13 cellular contexts compared by ENCODE assay signal in the genomic region with DNA sequence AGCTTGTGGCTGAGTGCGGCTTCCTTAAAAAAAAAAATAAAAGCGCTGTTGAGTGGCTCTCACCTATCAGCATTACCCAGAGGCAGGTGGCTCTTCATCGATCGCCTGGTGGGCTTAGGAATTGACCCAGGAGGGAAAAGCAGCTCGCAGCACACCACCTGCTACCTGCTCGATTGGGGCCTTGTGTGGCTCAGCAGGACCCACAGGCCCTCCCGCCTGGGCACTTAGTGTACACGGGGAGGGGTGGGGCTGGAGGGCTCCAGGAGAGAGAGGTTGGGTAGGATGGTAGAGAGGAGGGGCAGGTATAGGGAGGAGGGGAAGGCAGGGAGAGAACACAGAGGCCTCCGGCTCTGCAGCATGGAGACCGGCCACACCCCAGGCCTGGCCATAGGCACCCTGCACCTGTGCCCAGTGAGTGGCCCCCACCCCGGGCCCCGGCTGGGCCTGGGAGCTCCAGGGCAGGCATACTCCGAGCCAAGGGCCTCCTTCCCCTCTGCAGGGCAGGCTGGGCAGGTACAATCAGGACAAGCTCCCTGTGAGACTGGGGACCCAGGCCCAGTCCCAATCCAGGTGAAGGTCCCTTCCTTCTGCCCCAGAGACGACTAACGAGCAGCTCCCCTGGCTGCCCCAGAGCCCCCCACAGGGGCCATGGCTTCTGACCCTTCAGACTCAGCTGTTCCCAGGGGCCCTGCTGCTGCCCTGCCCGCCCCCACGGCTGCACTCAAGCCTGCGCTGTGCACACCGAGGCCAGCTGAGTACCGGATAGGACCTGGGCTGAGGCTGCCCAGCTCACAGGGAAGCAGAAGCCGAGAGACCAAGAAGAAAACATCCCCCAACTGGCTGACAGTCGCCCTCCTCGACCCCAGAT.
DNase-seq lines count a peak whose midpoint lies in the region; ATAC-seq, FAIRE-seq and TF ChIP-seq lines count a peak whose summit lies in the region.
"Had no signal": no experiment of that assay in that cellular context is flagged by ENCODE, and none has a peak within 500 bp of the region (broad histone marks: within the 10 kb centered on the region; RNA-seq: fewer than 3 reads in every experiment).

No MANE protein-coding gene starts in this region.

- no peak for TF ChIP-seq CTCF in transverse colon (IDR thresholded peaks at IDR 0.05)

- in situ Hi-C loops in transverse colon (cut with MboI; ENCODE audit: low pct_ligation_motif_present in 1 of 4, low pct_unique_long_range_greater_than_20kb in 1 of 4, low sequenced_read_pairs in 3 of 4) = no loop called here

- 40 to 52% methylated on average over 1 to 20 of the region's 23 CpGs for WGBS in transverse colon (ENCODE audit: low coverage in 1 of 2), 2 donors

- peak overlapping the region; percentile 47 for H3K4me3 Mint-ChIP-seq in activated naive CD4-positive, alpha-beta T cell treated with anti-CD3 and anti-CD28 coated beads, Interleukin-2, amount 50 U/mL, for 24 hours
- H3K4me3 Mint-ChIP-seq: activated naive CD4-positive, alpha-beta T cell treated with anti-CD3 and anti-CD28 coated beads, Interleukin-2, amount 10 ng/mL, durations not matched to agents 7 days and 5 days had no signal

- ATAC-seq in left colon (peak; percentile 75), HG03460 (IDR thresholded peaks at IDR 0.05; ENCODE audit: unreplicated experiment) (no peak), HG02642 (IDR thresholded peaks at IDR 0.05; ENCODE audit: poor library complexity, unreplicated experiment) (no peak)

- TF ChIP-seq POLR2A in transverse colon (IDR thresholded peaks at IDR 0.05) = no peak

- no peak for DNase-seq in activated naive CD4-positive, alpha-beta T cell treated with anti-CD3 and anti-CD28 coated beads, Interleukin-2, amount 50 U/mL, for 16 hours
- peak; percentile 98 for DNase-seq in NCI-H345 (lab: John Stamatoyannopoulos, UW)
- DNase-seq in left colon = peak; percentile 32 to 40
- DNase-seq in transverse colon = peak; percentile 15
- no peak for DNase-seq in GM19239 (ENCODE audit: insufficient read length, low spot score)
- DNase-seq: activated naive CD4-positive, alpha-beta T cell treated with anti-CD3 and anti-CD28 coated beads, Interleukin-2, amount 10 ng/mL, durations not matched to agents 7 days and 5 days; NCI-H774; SIG-M5 had no signal

- H3K27me3 ChIP-seq in transverse colon = no peaks in the 10 kb centered on the region
- H3K27me3 ChIP-seq: neutrophil, tibial nerve had no signal

- no peak overlapping the region for H3K27ac Mint-ChIP-seq in activated naive CD4-positive, alpha-beta T cell treated with anti-CD3 and anti-CD28 coated beads, Interleukin-2, amount 50 U/mL, for 24 hours
- H3K27ac Mint-ChIP-seq: activated naive CD4-positive, alpha-beta T cell treated with anti-CD3 and anti-CD28 coated beads, Interleukin-2, amount 10 ng/mL, durations not matched to agents 7 days and 5 days had no signal

- H3K36me3 ChIP-seq in transverse colon = no peaks in the 10 kb centered on the region
- H3K36me3 ChIP-seq: neutrophil had no signal

- H3K27me3 Mint-ChIP-seq in activated naive CD4-positive, alpha-beta T cell treated with anti-CD3 and anti-CD28 coated beads, Interleukin-2, amount 50 U/mL, for 24 hours = no peaks in the 10 kb centered on the region
- H3K27me3 Mint-ChIP-seq: activated naive CD4-positive, alpha-beta T cell treated with anti-CD3 and anti-CD28 coated beads, Interleukin-2, amount 10 ng/mL, durations not matched to agents 7 days and 5 days had no signal

- no peak for TF ChIP-seq EP300 in transverse colon (IDR thresholded peaks at IDR 0.05; ENCODE audit: low read depth)

- no peak for FAIRE-seq in GM19239 (lab: Jason Lieb, UNC)

- no peaks in the 10 kb centered on the region for H3K9me3 Mint-ChIP-seq in activated naive CD4-positive, alpha-beta T cell treated with anti-CD3 and anti-CD28 coated beads, Interleukin-2, amount 50 U/mL, for 24 hours

- H3K9me3 ChIP-seq in transverse colon = peaks cover 0 to 8% of the 10 kb centered on the region in 2 donors

- no peak overlapping the region for H3K4me3 ChIP-seq in transverse colon
- H3K4me3 ChIP-seq: tibial nerve had no signal

- peaks cover 0 to 11% (median 3%) of the 10 kb centered on the region in 4 donors for H3K4me1 ChIP-seq in transverse colon

- H3K4me1 Mint-ChIP-seq in activated naive CD4-positive, alpha-beta T cell treated with anti-CD3 and anti-CD28 coated beads, Interleukin-2, amount 50 U/mL, for 24 hours = peaks cover 20% of the 10 kb centered on the region

- peaks cover 10% of the 10 kb centered on the region for H3K36me3 Mint-ChIP-seq in activated naive CD4-positive, alpha-beta T cell treated with anti-CD3 and anti-CD28 coated beads, Interleukin-2, amount 50 U/mL, for 24 hours

- intact Hi-C loops in left colon (cut with DNase I, micrococcal nuclease) = no loop called here
- intact Hi-C loops in transverse colon (cut with DNase I; ENCODE audit: low total_unique reads) = no loop called here

- H3K27ac ChIP-seq in transverse colon = peak overlapping the region in 1 of 4 donors; percentile 48
- H3K27ac ChIP-seq: neutrophil, tibial nerve had no signal

Comparison
In these comparisons a context has a peak if more than half of its experiments do, and no peak if none do; other contexts are left out.
1. DNase-seq: peak in NCI-H345 (single experiment), left colon (2 of 2) and transverse colon (single experiment); none in activated naive CD4-positive, alpha-beta T cell treated with anti-CD3 and anti-CD28 coated beads, Interleukin-2, amount 50 U/mL, for 16 hours (single experiment) and GM19239 (single experiment).